In the genomic region with DNA sequence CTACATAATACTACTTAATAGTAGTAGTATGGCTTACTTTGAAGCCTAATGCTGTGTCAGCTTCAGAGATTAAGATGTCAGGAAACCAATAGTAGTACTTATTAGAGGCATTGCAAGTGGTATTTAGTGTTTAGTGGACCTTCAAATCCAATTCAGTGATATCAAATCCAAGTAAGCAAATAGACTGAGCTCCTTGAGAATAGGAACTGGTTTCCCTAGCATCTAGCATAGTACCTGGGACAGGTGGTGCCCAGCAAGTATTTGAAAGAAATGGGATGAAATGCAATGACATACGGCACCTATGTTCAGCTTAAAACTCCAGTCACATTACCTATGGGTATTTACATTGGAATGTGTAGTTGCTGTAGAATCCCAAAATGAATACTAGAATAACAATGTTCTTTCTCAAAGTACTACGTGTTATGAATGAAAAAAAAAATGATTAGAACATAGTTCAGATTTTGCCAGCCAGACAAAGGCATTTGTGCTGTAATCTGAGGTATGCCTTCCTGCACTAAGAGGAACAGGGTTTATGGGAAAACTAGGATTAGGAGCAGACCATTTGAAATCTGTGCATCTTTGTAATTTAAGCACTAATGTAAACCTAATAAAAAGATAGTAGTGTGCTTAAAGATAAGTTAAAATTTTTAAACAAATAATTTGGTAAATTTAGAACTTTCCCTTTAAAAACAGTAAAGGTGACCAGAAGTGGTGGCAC, we compare ENCODE assay signal across 22 cellular contexts. TPM values are rescaled to one million over a fixed set of nuclear protein-coding genes. Genes with fewer than 3 reads are reported as not detected.
DNase-seq lines count a peak whose midpoint lies in the region; ATAC-seq and TF ChIP-seq lines count a peak whose summit lies in the region.
"Had no signal": no experiment of that assay in that cellular context is flagged by ENCODE, and none has a peak within 500 bp of the region (broad histone marks: within the 10 kb centered on the region; RNA-seq: fewer than 3 reads in every experiment).

No MANE protein-coding gene starts in this region.

- TF ChIP-seq CTCF in endodermal cell (conservative IDR thresholded peaks at IDR 0.05), result no peak
- no peak for TF ChIP-seq CTCF in smooth muscle cell (IDR thresholded peaks at IDR 0.05; ENCODE audit: borderline replicate concordance, insufficient read depth, poor library complexity, severe bottlenecking)

- peak overlapping the region; percentile 40 for H3K4me3 Mint-ChIP-seq in activated naive CD8-positive, alpha-beta T cell
- no peak overlapping the region for H3K4me3 Mint-ChIP-seq in activated naive CD8-positive, alpha-beta T cell treated with anti-CD3 and anti-CD28 coated beads, Interleukin-2, amount 50 U/mL, for 24 hours
- H3K4me3 Mint-ChIP-seq in endodermal cell, result no peak overlapping the region
- H3K4me3 Mint-ChIP-seq: activated T-cell treated with anti-CD3 and anti-CD28 coated beads, Interleukin-2, amount 50 U/mL, for 4 hours had no signal

- H2AFZ ChIP-seq in smooth muscle cell (ENCODE audit: low read depth), result no peak overlapping the region

- peaks cover 24% of the 10 kb centered on the region for H3K36me3 ChIP-seq in endodermal cell (ENCODE audit: control insufficient read depth, insufficient read depth, low read length)
- peaks cover 1% of the 10 kb centered on the region for H3K36me3 ChIP-seq in smooth muscle cell (ENCODE audit: low read depth)
- H3K36me3 ChIP-seq: breast epithelium, uterus had no signal

- no peak overlapping the region for H3K27ac ChIP-seq in endodermal cell (ENCODE audit: low read depth, low read length)
- no peak overlapping the region for H3K27ac ChIP-seq in smooth muscle cell (ENCODE audit: low read depth)
- H3K27ac ChIP-seq: BLaER1, breast epithelium, uterus had no signal

- H3K9ac ChIP-seq in endodermal cell (ENCODE audit: extremely low read depth, low read length, poor library complexity, severe bottlenecking) (no peak overlapping the region), smooth muscle cell (ENCODE audit: low read depth) (no peak overlapping the region)
- H3K9ac ChIP-seq: BLaER1 had no signal

- peak overlapping the region; percentile 2 for H3K4me2 ChIP-seq in smooth muscle cell
- H3K4me2 ChIP-seq: BLaER1 had no signal

- no peak for ATAC-seq in activated naive CD8-positive, alpha-beta T cell treated with anti-CD3 and anti-CD28 coated beads, Interleukin-2, amount 50 U/mL, for 24 hours
- no peak for ATAC-seq in HG02938 (IDR thresholded peaks at IDR 0.05; ENCODE audit: unreplicated experiment)
- ATAC-seq: activated T-cell treated with anti-CD3 and anti-CD28 coated beads, Interleukin-2, amount 50 U/mL, for 4 hours; HCT116 had no signal

- whole genome bisulfite sequencing in endodermal cell (ENCODE audit: insufficient coverage in 1 of 2, insufficient read length in 1 of 2), 2 experiments, result 83% methylated on average over 2 of the region's 2 CpGs; no CpG with 5 or more reads in 1 of the 2 experiments
- WGBS in smooth muscle cell (ENCODE audit: low lambda C conversion rate), result 67% methylated on average over 2 of the region's 2 CpGs

- H3K27me3 ChIP-seq in endodermal cell (ENCODE audit: control insufficient read depth, insufficient read depth, low read length, poor library complexity, severe bottlenecking) (no peaks in the 10 kb centered on the region), smooth muscle cell (ENCODE audit: low read depth) (no peaks in the 10 kb centered on the region)
- H3K27me3 ChIP-seq: BLaER1, breast epithelium, uterus had no signal

- H3K9me3 Mint-ChIP-seq in activated naive CD8-positive, alpha-beta T cell (ENCODE audit: low read depth), result no peaks in the 10 kb centered on the region
- no peaks in the 10 kb centered on the region for H3K9me3 Mint-ChIP-seq in activated naive CD8-positive, alpha-beta T cell treated with anti-CD3 and anti-CD28 coated beads, Interleukin-2, amount 50 U/mL, for 24 hours
- H3K9me3 Mint-ChIP-seq in endodermal cell, result no peaks in the 10 kb centered on the region
- H3K9me3 Mint-ChIP-seq: activated T-cell treated with anti-CD3 and anti-CD28 coated beads, Interleukin-2, amount 50 U/mL, for 4 hours had no signal

- peaks cover 78% of the 10 kb centered on the region for H3K4me1 Mint-ChIP-seq in activated naive CD8-positive, alpha-beta T cell (ENCODE audit: low read depth)
- peaks cover 80% of the 10 kb centered on the region for H3K4me1 Mint-ChIP-seq in activated naive CD8-positive, alpha-beta T cell treated with anti-CD3 and anti-CD28 coated beads, Interleukin-2, amount 50 U/mL, for 24 hours
- H3K4me1 Mint-ChIP-seq in endodermal cell, result peaks cover 44% of the 10 kb centered on the region

- no peak overlapping the region for H3K27ac Mint-ChIP-seq in activated naive CD8-positive, alpha-beta T cell
- H3K27ac Mint-ChIP-seq in activated naive CD8-positive, alpha-beta T cell treated with anti-CD3 and anti-CD28 coated beads, Interleukin-2, amount 50 U/mL, for 24 hours, result no peak overlapping the region
- H3K27ac Mint-ChIP-seq in endodermal cell, result no peak overlapping the region

- peaks cover 100% of the 10 kb centered on the region for H4K20me1 ChIP-seq in smooth muscle cell (ENCODE audit: low read depth)

- H3K4me3 ChIP-seq in endodermal cell (ENCODE audit: low read length) (peak overlapping the region; percentile 15), smooth muscle cell (no peak overlapping the region)
- H3K4me3 ChIP-seq: BLaER1, breast epithelium, uterus had no signal

- H3K79me2 ChIP-seq in smooth muscle cell (ENCODE audit: low read depth), result peaks cover 100% of the 10 kb centered on the region

- H3K9me3 ChIP-seq in endodermal cell (ENCODE audit: control insufficient read depth, low read length), result no peaks in the 10 kb centered on the region
- H3K9me3 ChIP-seq in smooth muscle cell (replicated peaks; ENCODE audit: low read depth), result no peaks in the 10 kb centered on the region
- H3K9me3 ChIP-seq: BLaER1, breast epithelium, uterus had no signal

- DNase-seq in activated naive CD8-positive, alpha-beta T cell treated with anti-CD3 and anti-CD28 coated beads, Interleukin-2, amount 50 U/mL, for 24 hours, result no peak
- peak; percentile 72 for DNase-seq in NCI-H82 treated with DMSO at 0.1 percent for 48 hours (lab: John Stamatoyannopoulos, UW; ENCODE audit: unreplicated experiment)
- no peak for DNase-seq in endodermal cell
- no peak for DNase-seq in smooth muscle cell (lab: John Stamatoyannopoulos, UW; ENCODE audit: unreplicated experiment)
- DNase-seq in SHP77 (lab: John Stamatoyannopoulos, UW), result no peak
- no peak for DNase-seq in NCI-H526 (lab: John Stamatoyannopoulos, UW)
- DNase-seq: activated CD4-positive, alpha-beta T cell treated with anti-CD3 and anti-CD28 coated beads for 48 hours; activated T-cell treated with anti-CD3 and anti-CD28 coated beads, Interleukin-2, amount 50 U/mL, for 4 hours; amygdala; dermis blood vessel endothelial cell; head of caudate nucleus; mammary epithelial cell; NCI-H1417; NCI-H510A treated with DMSO at 0.1 percent for 48 hours; nucleus accumbens; small intestine; uterus had no signal

- H3K36me3 Mint-ChIP-seq in activated naive CD8-positive, alpha-beta T cell, result no peaks in the 10 kb centered on the region
- H3K36me3 Mint-ChIP-seq in activated naive CD8-positive, alpha-beta T cell treated with anti-CD3 and anti-CD28 coated beads, Interleukin-2, amount 50 U/mL, for 24 hours (ENCODE audit: low read depth), result peaks cover 16% of the 10 kb centered on the region
- peaks cover 11% of the 10 kb centered on the region for H3K36me3 Mint-ChIP-seq in endodermal cell (ENCODE audit: low read depth)

- H3K4me1 ChIP-seq in endodermal cell (ENCODE audit: control insufficient read depth, insufficient read depth, low read length) (peaks cover 9% of the 10 kb centered on the region), smooth muscle cell (ENCODE audit: low read depth) (peaks cover 30% of the 10 kb centered on the region)
- H3K4me1 ChIP-seq: breast epithelium had no signal

- H3K27me3 Mint-ChIP-seq in activated naive CD8-positive, alpha-beta T cell, result no peaks in the 10 kb centered on the region
- H3K27me3 Mint-ChIP-seq in activated naive CD8-positive, alpha-beta T cell treated with anti-CD3 and anti-CD28 coated beads, Interleukin-2, amount 50 U/mL, for 24 hours, result no peaks in the 10 kb centered on the region
- no peaks in the 10 kb centered on the region for H3K27me3 Mint-ChIP-seq in endodermal cell (ENCODE audit: insufficient read depth)

- peaks cover 8% of the 10 kb centered on the region for H3F3A ChIP-seq in smooth muscle cell (ENCODE audit: low read depth)

RNA-seq across cellular contexts. Expression of gene LSM14A, which starts 17.1 kb away (rescaled TPM):
- total RNA-seq in endodermal cell (100 to 1,000 TPM; 188 to 192 TPM), smooth muscle cell (90.9 and 97.6 TPM in 2 replicates)
- polyA plus RNA-seq in endodermal cell (2013, experiment 1 of 2), result 158 TPM
- polyA plus RNA-seq in endodermal cell (2013, experiment 2 of 2), result 144 TPM
- 63.0 and 69.9 TPM in 2 replicates for polyA plus RNA-seq in smooth muscle cell
